In genomic region chr21:45439171-45439872, GRCh38 we compare ENCODE assay signal across 8 cellular contexts. TPM values are rescaled to one million over a fixed set of nuclear protein-coding genes. Genes with fewer than 3 reads are reported as not detected.
DNase-seq lines count a peak whose midpoint lies in the region; ATAC-seq and TF ChIP-seq lines count a peak whose summit lies in the region.

No MANE protein-coding gene starts in this region.

- H3K4me3 ChIP-seq in AG10803 (ENCODE audit: low read length) (peak overlapping the region; percentile 46), WI38 (ENCODE audit: low read depth, low read length) (no peak overlapping the region), spleen (peak overlapping the region in 7 of 8 donors; percentile 1 to 61 (median 13))

- TF ChIP-seq POLR2A in spleen (IDR thresholded peaks at IDR 0.05) = no peak

- no peak for ATAC-seq in HG02870 (IDR thresholded peaks at IDR 0.05; ENCODE audit: unreplicated experiment)

- no peaks in the 10 kb centered on the region for H3K36me3 ChIP-seq in spleen

- H3K9me3 Mint-ChIP-seq in MCF 10A (ENCODE audit: unreplicated experiment) (no peaks in the 10 kb centered on the region), immature natural killer cell (no peaks in the 10 kb centered on the region)

- peak; percentile 85 for DNase-seq in AG10803 (ENCODE audit: low read depth)
- DNase-seq in GM19240 (ENCODE audit: insufficient read length, low spot score) = peak; percentile 94
- DNase-seq in NCI-H2029 treated with DMSO at 0.1 percent for 48 hours (lab: John Stamatoyannopoulos, UW) = peak; percentile 1
- DNase-seq in MCF 10A (ENCODE audit: unreplicated experiment) = peak; percentile 68
- DNase-seq in immature natural killer cell = peak; percentile 77 to 82 (median 78)
- DNase-seq in spleen = peak; percentile 95

- H3K27ac Mint-ChIP-seq in MCF 10A (ENCODE audit: low read depth, unreplicated experiment) (no peak overlapping the region), immature natural killer cell (peak overlapping the region in 2 of 6 donors; percentile 61 to 74)

- H3K4me1 ChIP-seq in spleen = peaks cover 9 to 45% (median 27%) of the 10 kb centered on the region in 6 donors

- H3K27me3 ChIP-seq in spleen (replicated peaks in 1 of 7) = peaks cover 0 to 29% (median 0%) of the 10 kb centered on the region in 7 donors

- no peaks in the 10 kb centered on the region for H3K4me1 Mint-ChIP-seq in MCF 10A (ENCODE audit: insufficient read depth, unreplicated experiment)
- peaks cover 4 to 5% of the 10 kb centered on the region in 2 donors for H3K4me1 Mint-ChIP-seq in immature natural killer cell

- no peaks in the 10 kb centered on the region for H3K36me3 Mint-ChIP-seq in MCF 10A (ENCODE audit: insufficient read depth, unreplicated experiment)
- H3K36me3 Mint-ChIP-seq in immature natural killer cell = no peaks in the 10 kb centered on the region

- peak overlapping the region; percentile 53 to 84 (median 79) for H3K27ac ChIP-seq in spleen

- CTCF ChIA-PET in MCF 10A (lab: Yijun Ruan, JAX) = interaction anchor here (0.6 to 3.5 kb wide), 12 partner anchors 28 to 595 kb away, joined by 3 to 32 read pairs (median 4); no protein-coding TSS in a partner anchor

- POLR2A ChIA-PET in MCF 10A (lab: Yijun Ruan, JAX) = no interaction called here

- TF ChIP-seq CTCF in AG10803 (conservative IDR thresholded peaks at IDR 0.05; ENCODE audit: low read length) (peak; percentile 90), WI38 (IDR thresholded peaks at IDR 0.05; ENCODE audit: low read depth, low read length) (peak; percentile 80), MCF 10A (IDR thresholded peaks at IDR 0.05; ENCODE audit: unreplicated experiment) (peak; percentile 93), spleen (IDR thresholded peaks at IDR 0.05 in 8 of 11, conservative IDR thresholded peaks at IDR 0.05 in 3 of 11) (peak; percentile 93 to 100 (median 98))

- H3K4me3 Mint-ChIP-seq in MCF 10A (ENCODE audit: unreplicated experiment) (no peak overlapping the region), immature natural killer cell (peak overlapping the region; percentile 38 to 76 (median 66))

- intact Hi-C loops in MCF 10A (cut with micrococcal nuclease) = loop anchor here (1.0 to 5.0 kb wide), 4 partner anchors 132 to 383 kb away; no protein-coding TSS in a partner anchor
- intact Hi-C loops in spleen (cut with DNase I; ENCODE audit: low total_unique reads) = loop anchor here (2.0 to 5.0 kb wide), 2 partner anchors 147 to 297 kb away; no protein-coding TSS in a partner anchor

- peaks cover 7% of the 10 kb centered on the region for H3K27me3 Mint-ChIP-seq in MCF 10A (ENCODE audit: insufficient read depth, unreplicated experiment)
- H3K27me3 Mint-ChIP-seq in immature natural killer cell (ENCODE audit: low read depth in 3 of 3) = peaks cover 1 to 5% (median 2%) of the 10 kb centered on the region in 3 donors

- no peaks in the 10 kb centered on the region for H3K9me3 ChIP-seq in spleen

- no TSS peak for BruUV-seq in MCF 10A (replicated peaks; lab: Mats Ljungman, UMichigan)

- WGBS in spleen, 5 donors = 6 to 21% (median 14%) methylated on average over 21 to 58 of the region's 58 CpGs

RNA-seq across cellular contexts. Expression of gene COL18A1, which starts 34.4 kb away (rescaled TPM):
- total RNA-seq in MCF 10A (2022) (2.1 and 3.4 TPM in 2 replicates), spleen (100 to 1,000 TPM in 3 of 7 donors, 10 to 100 TPM in 4; 71.8 to 208 (median 99.6) TPM)
- polyA plus RNA-seq in immature natural killer cell (1 to 10 TPM in 1 of 3 donors, under 1 TPM in 2; 0.30 to 1.8 (median 0.46) TPM), spleen (10 to 100 TPM; 35.0 to 66.9 (median 60.0) TPM)

Comparison
In these comparisons a context has a peak if more than half of its experiments do, and no peak if none do; other contexts are left out.
1. DNase-seq: peak in every context shown above with its lines; median percentile 95 in spleen; 94 in GM19240; 85 in AG10803; 78 in immature natural killer cell; 68 in MCF 10A; 1 in NCI-H2029 treated with DMSO at 0.1 percent for 48 hours.
2. RNA of gene COL18A1, which starts 34.4 kb away (total RNA-seq): 71.8 to 208 TPM in spleen; 2.1 to 3.4 TPM in MCF 10A; every median in the first group is over 10 times any median in the second.
3. Peak in every context shown above with its lines, with median percentiles within 50 percentile points of each other: CTCF ChIP-seq.